1 cellular context compared by ENCODE assay signal in the genomic region with DNA sequence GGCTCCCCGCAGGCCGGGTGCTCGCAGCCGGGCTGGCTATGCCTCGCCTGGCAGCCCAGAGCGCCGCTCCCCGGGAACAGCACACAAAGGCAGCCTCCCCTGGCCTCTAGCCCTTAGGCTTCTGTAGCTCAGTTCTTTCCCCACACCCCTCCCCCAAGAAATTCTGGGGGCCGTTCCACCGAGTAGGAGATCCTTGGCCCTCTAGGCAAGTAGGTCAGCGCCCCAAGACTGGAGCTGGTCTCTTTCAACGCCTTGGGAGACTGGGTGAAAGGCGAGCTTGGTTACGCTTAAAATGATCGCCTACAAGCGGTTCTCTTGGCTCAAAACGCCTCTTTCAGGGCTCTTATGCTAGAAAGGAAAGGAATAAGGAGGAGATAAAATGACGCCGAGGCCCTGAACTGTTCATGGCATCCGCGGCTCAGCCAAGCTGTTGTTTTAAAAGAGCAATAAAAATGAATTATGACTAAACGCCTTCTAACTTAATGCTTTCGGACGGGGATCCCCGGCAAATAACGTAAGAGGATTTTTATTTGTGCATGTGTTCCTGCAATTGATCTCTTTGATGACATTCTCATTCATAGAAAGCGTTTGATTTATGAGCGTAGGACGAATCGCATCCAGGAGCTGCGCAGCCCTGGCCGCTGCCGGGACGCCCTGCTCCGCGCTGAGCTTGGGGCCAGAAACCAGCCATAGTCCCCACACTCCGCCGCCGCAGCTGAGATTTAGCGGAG.
TF ChIP-seq lines count a peak whose summit lies in the region.

No MANE protein-coding gene starts in this region.

TF ChIP-seq in HCT116, 20 proteins besides CTCF, POLR2A, EP300 and RAD21:
- no peak for TF ChIP-seq EGR1 (IDR thresholded peaks at IDR 0.05; ENCODE audit: low read depth)
- TF ChIP-seq, protein P1, sequence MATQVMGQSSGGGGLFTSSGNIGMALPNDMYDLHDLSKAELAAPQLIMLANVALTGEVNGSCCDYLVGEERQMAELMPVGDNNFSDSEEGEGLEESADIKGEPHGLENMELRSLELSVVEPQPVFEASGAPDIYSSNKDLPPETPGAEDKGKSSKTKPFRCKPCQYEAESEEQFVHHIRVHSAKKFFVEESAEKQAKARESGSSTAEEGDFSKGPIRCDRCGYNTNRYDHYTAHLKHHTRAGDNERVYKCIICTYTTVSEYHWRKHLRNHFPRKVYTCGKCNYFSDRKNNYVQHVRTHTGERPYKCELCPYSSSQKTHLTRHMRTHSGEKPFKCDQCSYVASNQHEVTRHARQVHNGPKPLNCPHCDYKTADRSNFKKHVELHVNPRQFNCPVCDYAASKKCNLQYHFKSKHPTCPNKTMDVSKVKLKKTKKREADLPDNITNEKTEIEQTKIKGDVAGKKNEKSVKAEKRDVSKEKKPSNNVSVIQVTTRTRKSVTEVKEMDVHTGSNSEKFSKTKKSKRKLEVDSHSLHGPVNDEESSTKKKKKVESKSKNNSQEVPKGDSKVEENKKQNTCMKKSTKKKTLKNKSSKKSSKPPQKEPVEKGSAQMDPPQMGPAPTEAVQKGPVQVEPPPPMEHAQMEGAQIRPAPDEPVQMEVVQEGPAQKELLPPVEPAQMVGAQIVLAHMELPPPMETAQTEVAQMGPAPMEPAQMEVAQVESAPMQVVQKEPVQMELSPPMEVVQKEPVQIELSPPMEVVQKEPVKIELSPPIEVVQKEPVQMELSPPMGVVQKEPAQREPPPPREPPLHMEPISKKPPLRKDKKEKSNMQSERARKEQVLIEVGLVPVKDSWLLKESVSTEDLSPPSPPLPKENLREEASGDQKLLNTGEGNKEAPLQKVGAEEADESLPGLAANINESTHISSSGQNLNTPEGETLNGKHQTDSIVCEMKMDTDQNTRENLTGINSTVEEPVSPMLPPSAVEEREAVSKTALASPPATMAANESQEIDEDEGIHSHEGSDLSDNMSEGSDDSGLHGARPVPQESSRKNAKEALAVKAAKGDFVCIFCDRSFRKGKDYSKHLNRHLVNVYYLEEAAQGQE (IDR thresholded peaks at IDR 0.05; ENCODE audit: low read depth): no peak
- no peak for TF ChIP-seq EZH2 (IDR thresholded peaks at IDR 0.05)
- no peak for TF ChIP-seq EZH2phosphoT487 (IDR thresholded peaks at IDR 0.05; ENCODE audit: borderline replicate concordance)
- TF ChIP-seq TCF7L2 (IDR thresholded peaks at IDR 0.05; ENCODE audit: borderline replicate concordance, extremely low read depth, insufficient read depth, insufficient read length): no peak
- no peak for TF ChIP-seq SRF (IDR thresholded peaks at IDR 0.05; ENCODE audit: low read depth)
- TF ChIP-seq, protein P2, sequence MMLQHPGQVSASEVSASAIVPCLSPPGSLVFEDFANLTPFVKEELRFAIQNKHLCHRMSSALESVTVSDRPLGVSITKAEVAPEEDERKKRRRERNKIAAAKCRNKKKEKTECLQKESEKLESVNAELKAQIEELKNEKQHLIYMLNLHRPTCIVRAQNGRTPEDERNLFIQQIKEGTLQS (IDR thresholded peaks at IDR 0.05): no peak
- TF ChIP-seq ELF1 (IDR thresholded peaks at IDR 0.05; ENCODE audit: borderline replicate concordance, low read depth): no peak
- TF ChIP-seq JUND (IDR thresholded peaks at IDR 0.05): no peak
- TF ChIP-seq, protein P3, sequence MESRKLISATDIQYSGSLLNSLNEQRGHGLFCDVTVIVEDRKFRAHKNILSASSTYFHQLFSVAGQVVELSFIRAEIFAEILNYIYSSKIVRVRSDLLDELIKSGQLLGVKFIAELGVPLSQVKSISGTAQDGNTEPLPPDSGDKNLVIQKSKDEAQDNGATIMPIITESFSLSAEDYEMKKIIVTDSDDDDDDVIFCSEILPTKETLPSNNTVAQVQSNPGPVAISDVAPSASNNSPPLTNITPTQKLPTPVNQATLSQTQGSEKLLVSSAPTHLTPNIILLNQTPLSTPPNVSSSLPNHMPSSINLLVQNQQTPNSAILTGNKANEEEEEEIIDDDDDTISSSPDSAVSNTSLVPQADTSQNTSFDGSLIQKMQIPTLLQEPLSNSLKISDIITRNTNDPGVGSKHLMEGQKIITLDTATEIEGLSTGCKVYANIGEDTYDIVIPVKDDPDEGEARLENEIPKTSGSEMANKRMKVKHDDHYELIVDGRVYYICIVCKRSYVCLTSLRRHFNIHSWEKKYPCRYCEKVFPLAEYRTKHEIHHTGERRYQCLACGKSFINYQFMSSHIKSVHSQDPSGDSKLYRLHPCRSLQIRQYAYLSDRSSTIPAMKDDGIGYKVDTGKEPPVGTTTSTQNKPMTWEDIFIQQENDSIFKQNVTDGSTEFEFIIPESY (IDR thresholded peaks at IDR 0.05; ENCODE audit: extremely low read depth, insufficient replicate concordance, low read length): no peak
- no peak for TF ChIP-seq SP1 (IDR thresholded peaks at IDR 0.05; ENCODE audit: low read depth)
- TF ChIP-seq, protein P4, sequence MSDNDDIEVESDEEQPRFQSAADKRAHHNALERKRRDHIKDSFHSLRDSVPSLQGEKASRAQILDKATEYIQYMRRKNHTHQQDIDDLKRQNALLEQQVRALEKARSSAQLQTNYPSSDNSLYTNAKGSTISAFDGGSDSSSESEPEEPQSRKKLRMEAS (IDR thresholded peaks at IDR 0.05): no peak
- no peak for TF ChIP-seq ZFX (IDR thresholded peaks at IDR 0.05)
- TF ChIP-seq CBX3 (IDR thresholded peaks at IDR 0.05; ENCODE audit: low read depth): no peak
- TF ChIP-seq POLR2AphosphoS5 (IDR thresholded peaks at IDR 0.05; ENCODE audit: low read depth, low read length): no peak
